ENCODE assay signal across 27 cellular contexts in the genomic region with DNA sequence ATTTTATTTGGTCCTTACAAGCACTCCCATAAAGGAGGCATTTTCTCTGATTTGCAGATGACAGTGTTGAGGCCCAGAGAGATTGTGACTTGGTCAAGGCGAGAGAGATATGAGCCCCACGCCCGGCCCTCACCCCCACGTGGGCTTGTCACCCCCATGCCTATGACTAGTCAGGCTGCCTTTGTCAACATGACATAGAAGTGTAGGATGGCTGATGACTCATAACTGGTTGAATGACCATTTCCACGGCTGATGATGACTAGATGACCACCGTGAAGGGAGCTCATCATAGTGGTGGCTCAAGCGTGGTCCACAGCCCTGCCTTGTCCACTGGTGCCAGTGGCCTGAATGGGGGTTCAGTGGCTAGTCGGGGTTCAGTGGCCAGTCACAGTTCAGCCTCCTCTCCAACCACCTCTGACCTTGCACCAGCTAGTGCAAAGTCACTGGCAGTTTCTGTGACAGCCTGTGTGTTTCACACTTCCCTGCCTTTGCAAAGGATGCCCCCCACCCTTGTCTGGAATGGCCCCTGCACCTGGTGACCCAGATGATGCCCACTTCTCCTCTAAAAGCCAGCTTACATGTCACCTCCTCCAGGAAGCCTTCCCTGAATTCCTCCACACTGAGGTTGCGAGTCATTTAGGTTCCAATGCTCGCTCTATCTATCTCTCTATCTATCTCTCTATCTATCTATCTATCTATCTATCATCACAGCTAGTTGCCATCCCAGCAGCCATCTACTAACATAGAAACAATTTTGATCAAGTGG. TPM values are rescaled to one million over a fixed set of nuclear protein-coding genes. Genes with fewer than 3 reads are reported as not detected.
DNase-seq lines count a peak whose midpoint lies in the region; ATAC-seq and TF ChIP-seq lines count a peak whose summit lies in the region.
"Had no signal": no experiment of that assay in that cellular context is flagged by ENCODE, and none has a peak within 500 bp of the region (broad histone marks: within the 10 kb centered on the region; RNA-seq: fewer than 3 reads in every experiment).

No MANE protein-coding gene starts in this region.

- no peak for TF ChIP-seq CTCF in astrocyte of the spinal cord (IDR thresholded peaks at IDR 0.05; ENCODE audit: low read depth, low read length)

- no peak for ATAC-seq in Right ventricle myocardium superior (ENCODE audit: poor library complexity)
- ATAC-seq: gastrocnemius medialis, left ventricle myocardium superior had no signal

- no peak overlapping the region for H3K4me3 ChIP-seq in astrocyte of the spinal cord (ENCODE audit: low read depth, low read length)
- H3K4me3 ChIP-seq: gastrocnemius medialis, prostate gland, sigmoid colon, tibial nerve had no signal

- intact Hi-C loops in Right ventricle myocardium superior (cut with DNase I), result no loop called here

- peak; percentile 74 for DNase-seq in Caki2 (ENCODE audit: low read depth)
- peak; percentile 15 for DNase-seq in M059J (ENCODE audit: low read depth)
- DNase-seq in astrocyte of the spinal cord (ENCODE audit: low read depth, low spot score), result peak; percentile 24
- peak; percentile 66 for DNase-seq in kidney tubule cell (ENCODE audit: low spot score)
- no peak for DNase-seq in activated naive CD4-positive, alpha-beta T cell treated with anti-CD3 and anti-CD28 coated beads, Interleukin-2, amount 50 U/mL, for 16 hours
- no peak for DNase-seq in iPS-NIHi11 (ENCODE audit: low spot score)
- no peak for DNase-seq in Right ventricle myocardium superior
- no peak for DNase-seq in inferior parietal cortex (ENCODE audit: extremely low spot score)
- DNase-seq: activated CD4-positive, alpha-beta T cell treated with anti-CD3 and anti-CD28 coated beads, Interleukin-2, amount 50 U/mL, for 48 hours; activated CD4-positive, CD25-positive, alpha-beta regulatory T cell treated with anti-CD3 and anti-CD28 coated beads, Interleukin-2, amount 50 U/mL, for 72 hours; activated naive CD4-positive, alpha-beta T cell treated with Interleukin-2 at 50 U/mL for 16 hours; activated T-cell treated with anti-CD3 and anti-CD28 coated beads, Interleukin-2, amount 50 U/mL, for 48 hours; AML-193; CD4-positive, alpha-beta T cell; gastrocnemius medialis; hypothalamus; left ventricle myocardium superior; NCI-H1092 treated with DMSO at 0.1 percent for 48 hours; NCI-H1694 treated with DMSO at 0.1 percent for 48 hours; NCI-H446 treated with DMSO at 0.1 percent for 48 hours; SHP77; sigmoid colon; stimulated activated CD4-positive, alpha-beta T cell treated with anti-CD3 and anti-CD28 coated beads, Interleukin-4, amount 100 ng/mL, for 24 hours had no signal

- in situ Hi-C loops in Caki2 (cut with HindIII; ENCODE audit: low pct_unique_long_range_greater_than_20kb, low sequenced_read_pairs) (no loop called here), astrocyte of the spinal cord (cut with HindIII; ENCODE audit: low sequenced_read_pairs) (no loop called here)

RNA-seq across cellular contexts. Expression of a gene that starts 3.8 kb away (rescaled TPM):
- total RNA-seq in Caki2 (2014; rRNA removed; shearing (Covaris generic); ENCODE audit: low replicate concordance), result 38.6 and 45.7 TPM in 2 replicates
- total RNA-seq in M059J (2014; rRNA removed; shearing (Covaris generic)), result not detected in 2 replicates
- total RNA-seq in Right ventricle myocardium superior, result 11.2 TPM
- total RNA-seq: CD4-positive, alpha-beta T cell; HT-29; MCF 10A had no signal

Comparison
In these comparisons a context has a peak if more than half of its experiments do, and no peak if none do; other contexts are left out.
1. DNase-seq: peak in Caki2 (single experiment), M059J (single experiment), astrocyte of the spinal cord (single experiment) and kidney tubule cell (single experiment); none in activated naive CD4-positive, alpha-beta T cell treated with anti-CD3 and anti-CD28 coated beads, Interleukin-2, amount 50 U/mL, for 16 hours (single experiment), iPS-NIHi11 (single experiment), Right ventricle myocardium superior (single experiment) and inferior parietal cortex (single experiment).
2. RNA of a gene that starts 3.8 kb away (total RNA-seq): 38.6 to 45.7 TPM in Caki2 and 11.2 TPM in Right ventricle myocardium superior (single experiment); not detected in M059J; every median in the first group is over 10 times any median in the second.